ENCODE assay signal across 18 cellular contexts in genomic region chr2:101395545-101396351, GRCh38. TPM values are rescaled to one million over a fixed set of nuclear protein-coding genes. Genes with fewer than 3 reads are reported as not detected.
DNase-seq lines count a peak whose midpoint lies in the region; ATAC-seq, FAIRE-seq and TF ChIP-seq lines count a peak whose summit lies in the region.
"Had no signal": no experiment of that assay in that cellular context is flagged by ENCODE, and none has a peak within 500 bp of the region (broad histone marks: within the 10 kb centered on the region; RNA-seq: fewer than 3 reads in every experiment).

No MANE protein-coding gene starts in this region.

- peak overlapping the region; percentile 11 for H3K9ac ChIP-seq in adipocyte (ENCODE audit: low read length)
- peak overlapping the region; percentile 64 for H3K9ac ChIP-seq in keratinocyte (ENCODE audit: control insufficient read depth, extremely low read depth, insufficient read depth, low read length)

- TF ChIP-seq CTCF in HEK293 (tag by site-specific recombination; IDR thresholded peaks at IDR 0.05) (no peak), keratinocyte (optimal IDR thresholded peaks at IDR 0.05 in 1 of 3, IDR thresholded peaks at IDR 0.05 in 1 of 3, conservative IDR thresholded peaks at IDR 0.05 in 1 of 3; ENCODE audit: extremely low read depth in 1 of 3, insufficient read depth in 2 of 3, low read length in 3 of 3) (no peak)

- H3K4me1 ChIP-seq in ACC112 (ENCODE audit: control insufficient read depth, insufficient read depth, low read length, unreplicated experiment) (peaks cover 15% of the 10 kb centered on the region), HEK293 (ENCODE audit: control insufficient read depth, insufficient read depth, low read length) (peaks cover 4% of the 10 kb centered on the region; the same call in 1 of the 2 replicates), adipocyte (ENCODE audit: control insufficient read depth, insufficient read depth, low read length) (peaks cover 13% of the 10 kb centered on the region), keratinocyte (ENCODE audit: control insufficient read depth, extremely low read depth, insufficient read depth, low read length) (peaks cover 24% of the 10 kb centered on the region), right cardiac atrium (ENCODE audit: control insufficient read depth, insufficient read depth, low read length) (no peaks in the 10 kb centered on the region)
- H3K4me1 ChIP-seq: SJCRH30 had no signal

- CTCF ChIA-PET in HEK293 (lab: Yijun Ruan, JAX) = interaction anchor here (0.6 to 2.3 kb wide), 4 partner anchors 8 to 301 kb away, joined by 3 to 7 read pairs (median 5); partner anchors contain the start of gene CREG2

- H3K4me3 ChIP-seq in ACC112 (ENCODE audit: low read depth, low read length) (0 out of 2 replicates have a peak overlapping the region, but pooled peaks have one; percentile 3), HEK293 (ENCODE audit: low read depth, low read length) (no peak overlapping the region), adipocyte (ENCODE audit: low read length) (no peak overlapping the region), keratinocyte (ENCODE audit: control insufficient read depth in 2 of 3, extremely low read depth in 1 of 3, insufficient read depth in 2 of 3, low read depth in 1 of 3, low read length in 3 of 3) (peak overlapping the region in 2 of 3 experiments; percentile 21 to 32), right cardiac atrium (ENCODE audit: low read length) (no peak overlapping the region)
- H3K4me3 ChIP-seq: lung, SJCRH30 had no signal

- H3K27me3 ChIP-seq in ACC112 (ENCODE audit: insufficient read depth, low read length) = no peaks in the 10 kb centered on the region
- no peaks in the 10 kb centered on the region for H3K27me3 ChIP-seq in adipocyte (replicated peaks; ENCODE audit: control insufficient read depth, insufficient read depth, low read length)
- no peaks in the 10 kb centered on the region for H3K27me3 ChIP-seq in keratinocyte (ENCODE audit: control insufficient read depth, extremely low read depth, insufficient read depth, low read length)
- no peaks in the 10 kb centered on the region for H3K27me3 ChIP-seq in right cardiac atrium (ENCODE audit: control insufficient read depth, insufficient read depth)
- H3K27me3 ChIP-seq: SJCRH30 had no signal

- H3K79me2 ChIP-seq in ACC112 (ENCODE audit: control insufficient read depth, insufficient read depth, low read length, unreplicated experiment) = no peaks in the 10 kb centered on the region
- no peaks in the 10 kb centered on the region for H3K79me2 ChIP-seq in keratinocyte (ENCODE audit: control insufficient read depth, insufficient read depth, low read length)

- 89% methylated on average over 6 of the region's 6 CpGs for whole genome bisulfite sequencing in right cardiac atrium

- no peaks in the 10 kb centered on the region for H4K20me1 ChIP-seq in keratinocyte (ENCODE audit: control insufficient read depth, extremely low read depth, insufficient read depth, low read length)

- H3K9me3 ChIP-seq in HEK293 (ENCODE audit: control insufficient read depth, insufficient read depth, low read depth, low read length) = no peaks in the 10 kb centered on the region
- H3K9me3 ChIP-seq in adipocyte (ENCODE audit: control insufficient read depth, low read length) = no peaks in the 10 kb centered on the region
- no peaks in the 10 kb centered on the region for H3K9me3 ChIP-seq in keratinocyte (ENCODE audit: control insufficient read depth, low read depth, low read length)
- no peaks in the 10 kb centered on the region for H3K9me3 ChIP-seq in right cardiac atrium (ENCODE audit: control insufficient read depth, low read length)
- H3K9me3 ChIP-seq: SJCRH30 had no signal

- DNase-seq in adipocyte (ENCODE audit: low read depth) (peak; percentile 20), keratinocyte (ENCODE audit: low read depth, low spot score) (no peak), right cardiac atrium (no peak)
- no peak for DNase-seq in stimulated activated CD4-positive, alpha-beta T cell treated with anti-CD3 and anti-CD28 coated beads, Interleukin-4, amount 100 ng/mL, for 4 hours
- DNase-seq: activated CD4-positive, alpha-beta T cell treated with anti-CD3 and anti-CD28 coated beads, Interleukin-2, amount 50 U/mL, for 1 hour; activated T-cell treated with anti-CD3 and anti-CD28 coated beads, Interleukin-2, amount 50 U/mL, for 24 hours; cerebellar nuclear complex; NCI-H1436 treated with DMSO at 0.1 percent for 48 hours; SJCRH30; stimulated activated naive CD8-positive, alpha-beta T cell treated with anti-CD3 and anti-CD28 coated beads, Interleukin-15, Interleukin-2, amounts not matched to agents 100 U/mL and 50 U/mL, for 24 hours had no signal

- POLR2A ChIA-PET in HEK293 (lab: Yijun Ruan, JAX) = no interaction called here

- H2AFZ ChIP-seq in ACC112 (ENCODE audit: low read length, unreplicated experiment) (peak overlapping the region; percentile 19), keratinocyte (ENCODE audit: control insufficient read depth, low read length) (peak overlapping the region; percentile 60)

- intact Hi-C loops in right cardiac atrium (cut with DNase I) = no loop called here

- no peaks in the 10 kb centered on the region for H3K9me1 ChIP-seq in keratinocyte (ENCODE audit: control insufficient read depth, extremely low read depth, insufficient read depth, low read length)

- H3K27ac ChIP-seq in ACC112 (ENCODE audit: low read depth, low read length) (peak overlapping the region; percentile 80), HEK293 (ENCODE audit: extremely low read depth, low read depth, low read length) (no peak overlapping the region), keratinocyte (ENCODE audit: control insufficient read depth, insufficient read depth, low read length) (peak overlapping the region; percentile 90), right cardiac atrium (ENCODE audit: low read length) (no peak overlapping the region)
- H3K27ac ChIP-seq: SJCRH30 had no signal

- ATAC-seq in HG03571 (IDR thresholded peaks at IDR 0.05; ENCODE audit: unreplicated experiment) (no peak), right cardiac atrium (no peak), HG03432 (IDR thresholded peaks at IDR 0.05; ENCODE audit: unreplicated experiment) (no peak)
- ATAC-seq: stimulated activated naive CD8-positive, alpha-beta T cell treated with anti-CD3 and anti-CD28 coated beads, Interleukin-15, Interleukin-2, amounts not matched to agents 100 U/mL and 50 U/mL, for 24 hours had no signal

- H3K4me2 ChIP-seq in keratinocyte (ENCODE audit: control insufficient read depth, extremely low read depth, insufficient read depth, low read depth, low read length) = peak overlapping the region; percentile 68

- dilution Hi-C loops in keratinocyte (cut with MboI; ENCODE audit: extremely low pct_ligation_motif_present, low sequenced_read_pairs) = no loop called here

- H3K36me3 ChIP-seq in ACC112 (ENCODE audit: insufficient read depth, low read length) = peaks cover 15% of the 10 kb centered on the region; the same call in 1 of the 2 replicates
- no peaks in the 10 kb centered on the region for H3K36me3 ChIP-seq in HEK293 (ENCODE audit: control insufficient read depth in 2 of 2, insufficient read depth in 1 of 2, low read length in 2 of 2)
- no peaks in the 10 kb centered on the region for H3K36me3 ChIP-seq in adipocyte (ENCODE audit: control insufficient read depth, insufficient read depth, low read length, severe bottlenecking)
- H3K36me3 ChIP-seq in keratinocyte (ENCODE audit: control insufficient read depth in 2 of 2, extremely low read depth in 1 of 2, insufficient read depth in 2 of 2, low read length in 2 of 2) = no peaks in the 10 kb centered on the region
- H3K36me3 ChIP-seq: SJCRH30 had no signal

- no peak for FAIRE-seq in keratinocyte (lab: Jason Lieb, UNC)
- FAIRE-seq: urothelium cell line had no signal

TF ChIP-seq in HEK293, 187 proteins besides CTCF, POLR2A, EP300 and RAD21:
- no peak for TF ChIP-seq ZNF473 (tag by site-specific recombination; IDR thresholded peaks at IDR 0.05)
- no peak for TF ChIP-seq KLF9 (tag by site-specific recombination; IDR thresholded peaks at IDR 0.05; ENCODE audit: low read depth)
- TF ChIP-seq GLIS1 (tag by site-specific recombination; IDR thresholded peaks at IDR 0.05) = no peak
- peak; percentile 38; the same call in 1 of the 2 replicates for TF ChIP-seq ZNF266 (tag by site-specific recombination; IDR thresholded peaks at IDR 0.05; ENCODE audit: low read depth)
- no peak for TF ChIP-seq ZNF623 (tag by site-specific recombination; IDR thresholded peaks at IDR 0.05)
- TF ChIP-seq ZNF544 (tag by site-specific recombination; IDR thresholded peaks at IDR 0.05) = no peak
TF ChIP-seq in HEK293: peak in this region for 1.

RNA-seq across cellular contexts. Expression of gene CREG2, which starts 8.4 kb away (rescaled TPM):
- polyA plus RNA-seq in keratinocyte (1.7 to 2.8 TPM (median 1.8 TPM) in 3 replicates), right cardiac atrium (0.14 TPM)
- polyA plus RNA-seq in keratinocyte (2011; ENCODE audit: low read depth) = 0.20 TPM
- polyA plus RNA-seq in keratinocyte (2011; cell fraction: cytosol; rRNA removed) = 1.3 and 3.0 TPM in 2 replicates
- polyA plus RNA-seq in keratinocyte (2011; cell fraction: nucleus; rRNA removed) = 1.8 and 2.5 TPM in 2 replicates
- polyA plus RNA-seq in keratinocyte (2012; ENCODE audit: low replicate concordance) = 0.54 and 1.1 TPM in 2 replicates
- polyA minus RNA-seq in keratinocyte = 0.19 to 0.96 TPM in 2 of 3 replicates, not detected in the other
- polyA minus RNA-seq in keratinocyte (2011; cell fraction: cytosol; rRNA and poly(A)+ RNA removed) = 0.96 TPM
- polyA minus RNA-seq in keratinocyte (2011; cell fraction: nucleus; rRNA and poly(A)+ RNA removed) = 1.2 and 2.2 TPM in 2 replicates
- 1 to 10 TPM in 1 of 4 donors, under 1 TPM in 3; 0.17 to 1.0 (median 0.29) TPM for total RNA-seq in right cardiac atrium
- total RNA-seq: G401, H4 had no signal

Comparison
In these comparisons a context has a peak if more than half of its experiments do, and no peak if none do; other contexts are left out.
1. H3K27ac ChIP-seq: peak in ACC112 (single experiment) and keratinocyte (single experiment); none in HEK293 (single experiment) and right cardiac atrium (single experiment).
2. H3K4me3 ChIP-seq: peak in ACC112 (single experiment) and keratinocyte (2 of 3); none in HEK293 (single experiment), adipocyte (single experiment) and right cardiac atrium (single experiment).